In genomic region chr16:71722801-71723536, GRCh38 we compare ENCODE assay signal across 8 cellular contexts.
DNase-seq lines count a peak whose midpoint lies in the region; ATAC-seq and TF ChIP-seq lines count a peak whose summit lies in the region.

No MANE protein-coding gene starts in this region.

- peak; percentile 16 for DNase-seq in COLO829 (ENCODE audit: low spot score)
- peak; percentile 67 for DNase-seq in RKO (ENCODE audit: low spot score)
- peak; percentile 50 for DNase-seq in activated effector memory CD4-positive, alpha-beta T cell treated with Interleukin-2 at 50 U/mL for 16 hours
- DNase-seq in fibroblast of pulmonary artery (ENCODE audit: low read depth), result peak; percentile 70

- peak overlapping the region in 4 of 5 donors; percentile 82 to 85 (median 82) for H3K9ac ChIP-seq in subcutaneous abdominal adipose tissue (ENCODE audit: low read length in 5 of 5)

- peaks cover 10% of the 10 kb centered on the region for H3K27me3 Mint-ChIP-seq in nephron (ENCODE audit: low read depth)

- H3K36me3 Mint-ChIP-seq in nephron (ENCODE audit: low read depth), result no peaks in the 10 kb centered on the region

- peaks cover 28% of the 10 kb centered on the region for H3K4me1 Mint-ChIP-seq in nephron

- TF ChIP-seq CTCF in fibroblast of pulmonary artery (IDR thresholded peaks at IDR 0.05; ENCODE audit: low read length, missing control alignments) (no peak), nephron (IDR thresholded peaks at IDR 0.05; ENCODE audit: unreplicated experiment in 3 of 3) (no peak)

- peaks cover 5 to 35% (median 30%) of the 10 kb centered on the region in 5 donors for H3K4me1 ChIP-seq in subcutaneous abdominal adipose tissue (ENCODE audit: control insufficient read depth in 5 of 5, insufficient read depth in 5 of 5, low read length in 5 of 5)

- H3K27ac Mint-ChIP-seq in nephron, result peak overlapping the region; percentile 83 to 92 (median 91)

- peak overlapping the region; percentile 74 for H3K27ac ChIP-seq in subcutaneous abdominal adipose tissue (ENCODE audit: low read depth, low read length)

- H3K9me3 Mint-ChIP-seq in nephron, result no peaks in the 10 kb centered on the region

- H3K4me3 ChIP-seq in fibroblast of pulmonary artery (replicated peaks; ENCODE audit: low read depth, low read length), result peak overlapping the region; percentile 81
- peak overlapping the region; percentile 73 to 85 (median 75) for H3K4me3 ChIP-seq in subcutaneous abdominal adipose tissue (ENCODE audit: low read depth in 1 of 5, low read length in 5 of 5)

- no peaks in the 10 kb centered on the region for H3K36me3 ChIP-seq in subcutaneous abdominal adipose tissue (ENCODE audit: control insufficient read depth in 5 of 5, insufficient read depth in 5 of 5, low read length in 5 of 5)

- ATAC-seq in GM19455 (IDR thresholded peaks at IDR 0.05; ENCODE audit: unreplicated experiment), result peak; percentile 39
- ATAC-seq in HG03558 (IDR thresholded peaks at IDR 0.05; ENCODE audit: extremely low read depth, unreplicated experiment), result peak; percentile 14

- H3K4me3 Mint-ChIP-seq in nephron, result peak overlapping the region; percentile 92 to 94 (median 93)

- no peaks in the 10 kb centered on the region for H3K27me3 ChIP-seq in subcutaneous abdominal adipose tissue (ENCODE audit: control insufficient read depth in 5 of 5, insufficient read depth in 4 of 5, low read length in 5 of 5)

- H3K9me3 ChIP-seq in subcutaneous abdominal adipose tissue (ENCODE audit: control insufficient read depth in 5 of 5, low read length in 5 of 5), result no peaks in the 10 kb centered on the region

Comparison
In these comparisons a context has a peak if more than half of its experiments do, and no peak if none do; other contexts are left out.
1. Peak in every context shown above with its lines: DNase-seq, ATAC-seq, H3K4me3 ChIP-seq and H3K27ac ChIP-seq.
2. DNase-seq: peak in every context shown above with its lines; median percentile 70 in fibroblast of pulmonary artery; 67 in RKO; 50 in activated effector memory CD4-positive, alpha-beta T cell treated with Interleukin-2 at 50 U/mL for 16 hours; 16 in COLO829.